ENCODE assay signal across 10 cellular contexts in genomic region chr20:36906086-36906485, GRCh38. TPM values are rescaled to one million over a fixed set of nuclear protein-coding genes. Genes with fewer than 3 reads are reported as not detected.
DNase-seq lines count a peak whose midpoint lies in the region; ATAC-seq and TF ChIP-seq lines count a peak whose summit lies in the region.
"Not testable (repeated sequence)": the region's sequence is repeated elsewhere in the genome, so short reads cannot be mapped to it uniquely, and the experiment has no call there.
"Had no signal": no experiment of that assay in that cellular context is flagged by ENCODE, and none has a peak within 500 bp of the region (broad histone marks: within the 10 kb centered on the region; RNA-seq: fewer than 3 reads in every experiment).

No MANE protein-coding gene starts in this region.

- POLR2A ChIA-PET in CD8-positive, alpha-beta T cell (lab: Charles Lee); activated CD8-positive, alpha-beta T cell treated with anti-CD3 and anti-CD28 coated beads, Interleukin-2, amount 10 ng/mL, durations not matched to agents 7 days and 5 days (lab: Charles Lee): not testable (repeated sequence)
- POLR2A ChIA-PET in naive thymus-derived CD4-positive, alpha-beta T cell (lab: Charles Lee), result interaction anchor here (0.6 to 1.1 kb wide), 3 partner anchors 13 to 64 kb away, joined by 3 to 4 read pairs (median 3); no protein-coding TSS in a partner anchor

- H3K27me3 Mint-ChIP-seq in CD8-positive, alpha-beta T cell (ENCODE audit: low read depth); activated CD8-positive, alpha-beta T cell treated with anti-CD3 and anti-CD28 coated beads, Interleukin-2, amount 10 ng/mL, durations not matched to agents 7 days and 5 days (ENCODE audit: low read depth); activated T-cell treated with anti-CD3 and anti-CD28 coated beads, Interleukin-2, amount 50 U/mL, for 24 hours; activated naive CD4-positive, alpha-beta T cell treated with anti-CD3 and anti-CD28 coated beads, Interleukin-2, amount 50 U/mL, for 24 hours; activated naive CD8-positive, alpha-beta T cell treated with anti-CD3 and anti-CD28 coated beads, Interleukin-2, amount 50 U/mL, for 24 hours; naive thymus-derived CD4-positive, alpha-beta T cell: not testable (repeated sequence)

- H3K27ac ChIP-seq in CD8-positive, alpha-beta T cell (ENCODE audit: low read depth, low read length); naive thymus-derived CD4-positive, alpha-beta T cell (ENCODE audit: low read depth, low read length): not testable (repeated sequence)

- CTCF ChIA-PET in CD8-positive, alpha-beta T cell (lab: Charles Lee), result interaction anchor here (1.3 to 1.5 kb wide), 2 partner anchors 14 to 16 kb away, joined by 5 to 6 read pairs; no protein-coding TSS in a partner anchor
- CTCF ChIA-PET in activated CD8-positive, alpha-beta T cell treated with anti-CD3 and anti-CD28 coated beads, Interleukin-2, amount 10 ng/mL, durations not matched to agents 7 days and 5 days (lab: Charles Lee), result interaction anchor here (1.5 to 3.2 kb wide), 2 partner anchors 12 to 13 kb away, joined by 3 to 15 read pairs; no protein-coding TSS in a partner anchor
- CTCF ChIA-PET in naive thymus-derived CD4-positive, alpha-beta T cell (lab: Charles Lee), result interaction anchor here (0.6 to 0.7 kb wide), 3 partner anchors 14 to 1741 kb away, joined by 3 to 4 read pairs (median 3); no protein-coding TSS in a partner anchor

- H3K4me3 ChIP-seq in CD8-positive, alpha-beta T cell (ENCODE audit: low read depth, low read length); naive thymus-derived CD4-positive, alpha-beta T cell (ENCODE audit: low read length): not testable (repeated sequence)

- ATAC-seq in CD8-positive, alpha-beta T cell; activated CD8-positive, alpha-beta T cell treated with anti-CD3 and anti-CD28 coated beads, Interleukin-2, amount 10 ng/mL, durations not matched to agents 7 days and 5 days; activated naive CD8-positive, alpha-beta T cell treated with anti-CD3 and anti-CD28 coated beads, Interleukin-2, amount 50 U/mL, for 24 hours; naive thymus-derived CD4-positive, alpha-beta T cell: not testable (repeated sequence)

- not testable (repeated sequence) for H3K4me3 Mint-ChIP-seq in CD8-positive, alpha-beta T cell; activated CD8-positive, alpha-beta T cell treated with anti-CD3 and anti-CD28 coated beads, Interleukin-2, amount 10 ng/mL, durations not matched to agents 7 days and 5 days; activated T-cell treated with anti-CD3 and anti-CD28 coated beads, Interleukin-2, amount 50 U/mL, for 24 hours; activated naive CD4-positive, alpha-beta T cell treated with anti-CD3 and anti-CD28 coated beads, Interleukin-2, amount 50 U/mL, for 24 hours; activated naive CD8-positive, alpha-beta T cell treated with anti-CD3 and anti-CD28 coated beads, Interleukin-2, amount 50 U/mL, for 24 hours; naive thymus-derived CD4-positive, alpha-beta T cell

- H3K27ac Mint-ChIP-seq in CD8-positive, alpha-beta T cell, result peak overlapping the region; percentile 55
- peak overlapping the region; percentile 30 for H3K27ac Mint-ChIP-seq in activated CD8-positive, alpha-beta T cell treated with anti-CD3 and anti-CD28 coated beads, Interleukin-2, amount 10 ng/mL, durations not matched to agents 7 days and 5 days
- H3K27ac Mint-ChIP-seq in activated T-cell treated with anti-CD3 and anti-CD28 coated beads, Interleukin-2, amount 50 U/mL, for 24 hours, result peak overlapping the region; percentile 50
- H3K27ac Mint-ChIP-seq in activated naive CD4-positive, alpha-beta T cell treated with anti-CD3 and anti-CD28 coated beads, Interleukin-2, amount 50 U/mL, for 24 hours, result peak overlapping the region; percentile 81
- H3K27ac Mint-ChIP-seq in activated naive CD8-positive, alpha-beta T cell treated with anti-CD3 and anti-CD28 coated beads, Interleukin-2, amount 50 U/mL, for 24 hours, result peak overlapping the region; percentile 30
- peak overlapping the region in 7 of 9 donors; percentile 25 to 90 (median 44) for H3K27ac Mint-ChIP-seq in naive thymus-derived CD4-positive, alpha-beta T cell

- H3K4me1 ChIP-seq in CD8-positive, alpha-beta T cell (ENCODE audit: insufficient read depth, low read length), result peaks cover 15% of the 10 kb centered on the region
- H3K4me1 ChIP-seq in naive thymus-derived CD4-positive, alpha-beta T cell (ENCODE audit: control insufficient read depth in 2 of 2, insufficient read depth in 2 of 2, low read length in 2 of 2), result peaks cover 0 to 11% of the 10 kb centered on the region in 2 donors

- not testable (repeated sequence) for H3K9me3 ChIP-seq in CD8-positive, alpha-beta T cell (ENCODE audit: low read length); naive thymus-derived CD4-positive, alpha-beta T cell (ENCODE audit: control insufficient read depth in 2 of 3, low read length in 3 of 3)

- not testable (repeated sequence) for TF ChIP-seq CTCF in CD8-positive, alpha-beta T cell (IDR thresholded peaks at IDR 0.05)

- peaks cover 20% of the 10 kb centered on the region for H3K4me1 Mint-ChIP-seq in CD8-positive, alpha-beta T cell (ENCODE audit: low read depth)
- peaks cover 29% of the 10 kb centered on the region for H3K4me1 Mint-ChIP-seq in activated CD8-positive, alpha-beta T cell treated with anti-CD3 and anti-CD28 coated beads, Interleukin-2, amount 10 ng/mL, durations not matched to agents 7 days and 5 days (ENCODE audit: low read depth)
- H3K4me1 Mint-ChIP-seq in activated T-cell treated with anti-CD3 and anti-CD28 coated beads, Interleukin-2, amount 50 U/mL, for 24 hours (ENCODE audit: low read depth), result peaks cover 11% of the 10 kb centered on the region
- H3K4me1 Mint-ChIP-seq in activated naive CD4-positive, alpha-beta T cell treated with anti-CD3 and anti-CD28 coated beads, Interleukin-2, amount 50 U/mL, for 24 hours, result peaks cover 28% of the 10 kb centered on the region
- not testable (repeated sequence) for H3K4me1 Mint-ChIP-seq in activated naive CD8-positive, alpha-beta T cell treated with anti-CD3 and anti-CD28 coated beads, Interleukin-2, amount 50 U/mL, for 24 hours
- peaks cover 12 to 35% (median 22%) of the 10 kb centered on the region in 7 donors for H3K4me1 Mint-ChIP-seq in naive thymus-derived CD4-positive, alpha-beta T cell

- peaks cover 69% of the 10 kb centered on the region for H3K36me3 Mint-ChIP-seq in CD8-positive, alpha-beta T cell
- H3K36me3 Mint-ChIP-seq in activated CD8-positive, alpha-beta T cell treated with anti-CD3 and anti-CD28 coated beads, Interleukin-2, amount 10 ng/mL, durations not matched to agents 7 days and 5 days (ENCODE audit: low read depth), result peaks cover 58% of the 10 kb centered on the region
- peaks cover 73% of the 10 kb centered on the region for H3K36me3 Mint-ChIP-seq in activated T-cell treated with anti-CD3 and anti-CD28 coated beads, Interleukin-2, amount 50 U/mL, for 24 hours (ENCODE audit: low read depth)
- H3K36me3 Mint-ChIP-seq in activated naive CD4-positive, alpha-beta T cell treated with anti-CD3 and anti-CD28 coated beads, Interleukin-2, amount 50 U/mL, for 24 hours, result peaks cover 17% of the 10 kb centered on the region
- peaks cover 22% of the 10 kb centered on the region for H3K36me3 Mint-ChIP-seq in activated naive CD8-positive, alpha-beta T cell treated with anti-CD3 and anti-CD28 coated beads, Interleukin-2, amount 50 U/mL, for 24 hours (ENCODE audit: low read depth)
- peaks cover 18 to 49% (median 34%) of the 10 kb centered on the region in 5 donors for H3K36me3 Mint-ChIP-seq in naive thymus-derived CD4-positive, alpha-beta T cell

- peaks cover 50% of the 10 kb centered on the region for H3K36me3 ChIP-seq in CD8-positive, alpha-beta T cell (ENCODE audit: insufficient read depth, low read length)
- H3K36me3 ChIP-seq in naive thymus-derived CD4-positive, alpha-beta T cell (ENCODE audit: control insufficient read depth in 2 of 3, insufficient read depth in 3 of 3, low read length in 3 of 3), result peaks cover 19 to 93% (median 45%) of the 10 kb centered on the region in 3 experiments

- DNase-seq in CD8-positive, alpha-beta T cell; activated CD8-positive, alpha-beta T cell treated with anti-CD3 and anti-CD28 coated beads, Interleukin-2, amount 10 ng/mL, durations not matched to agents 7 days and 5 days; activated T-cell treated with anti-CD3 and anti-CD28 coated beads, Interleukin-2, amount 50 U/mL, for 24 hours; activated naive CD8-positive, alpha-beta T cell treated with anti-CD3 and anti-CD28 coated beads, Interleukin-2, amount 50 U/mL, for 24 hours; naive thymus-derived CD4-positive, alpha-beta T cell: not testable (repeated sequence)
- peak; percentile 14 for DNase-seq in stimulated activated CD8-positive, alpha-beta memory T cell treated with anti-CD3 and anti-CD28 coated beads, Interleukin-4, amount 100 ng/mL, for 48 hours

- H3K27me3 ChIP-seq in CD8-positive, alpha-beta T cell (ENCODE audit: insufficient read depth, low read length); naive thymus-derived CD4-positive, alpha-beta T cell (ENCODE audit: control insufficient read depth in 2 of 2, insufficient read depth in 2 of 2, low read length in 2 of 2): not testable (repeated sequence)

- not testable (repeated sequence) for H3K9me3 Mint-ChIP-seq in CD8-positive, alpha-beta T cell; activated CD8-positive, alpha-beta T cell treated with anti-CD3 and anti-CD28 coated beads, Interleukin-2, amount 10 ng/mL, durations not matched to agents 7 days and 5 days (ENCODE audit: insufficient read depth); activated T-cell treated with anti-CD3 and anti-CD28 coated beads, Interleukin-2, amount 50 U/mL, for 24 hours; activated naive CD4-positive, alpha-beta T cell treated with anti-CD3 and anti-CD28 coated beads, Interleukin-2, amount 50 U/mL, for 24 hours; activated naive CD8-positive, alpha-beta T cell treated with anti-CD3 and anti-CD28 coated beads, Interleukin-2, amount 50 U/mL, for 24 hours; naive thymus-derived CD4-positive, alpha-beta T cell

- intact Hi-C loops in CD8-positive, alpha-beta T cell (cut with DNase I, micrococcal nuclease); naive thymus-derived CD4-positive, alpha-beta T cell (cut with micrococcal nuclease): not testable (repeated sequence)

RNA-seq across cellular contexts. Expression of gene TLDC2, which starts 30.1 kb away (rescaled TPM):
- not detected for total RNA-seq in CD8-positive, alpha-beta T cell
- total RNA-seq in activated CD8-positive, alpha-beta T cell treated with anti-CD3 and anti-CD28 coated beads, Interleukin-2, amount 10 ng/mL, durations not matched to agents 7 days and 5 days, result not detected
- under 1 TPM in 2 of 5 experiments, not detected in 3; 0.42 to 0.49 TPM for total RNA-seq in naive thymus-derived CD4-positive, alpha-beta T cell
- polyA plus RNA-seq in naive thymus-derived CD4-positive, alpha-beta T cell, result under 1 TPM; 0.37 to 0.38 TPM
- total RNA-seq: B cell; CD4-positive, CD25-positive, alpha-beta regulatory T cell; CD8-positive, alpha-beta memory T cell had no signal

RNA-seq across cellular contexts. Expression of gene SAMHD1, which starts 45.4 kb away (rescaled TPM):
- 10 to 100 TPM; 74.6 to 78.2 TPM for total RNA-seq in CD8-positive, alpha-beta T cell
- total RNA-seq in activated CD8-positive, alpha-beta T cell treated with anti-CD3 and anti-CD28 coated beads, Interleukin-2, amount 10 ng/mL, durations not matched to agents 7 days and 5 days, result 100 to 1,000 TPM; 318 to 346 TPM
- total RNA-seq in naive thymus-derived CD4-positive, alpha-beta T cell, result 100 to 1,000 TPM; 271 to 393 (median 338) TPM
- polyA plus RNA-seq in naive thymus-derived CD4-positive, alpha-beta T cell, result 100 to 1,000 TPM; 231 to 258 TPM

Comparison
In these comparisons a context has a peak if more than half of its experiments do, and no peak if none do; other contexts are left out.
1. H3K27ac Mint-ChIP-seq: peak in every context shown above with its lines; median percentile 81 in activated naive CD4-positive, alpha-beta T cell treated with anti-CD3 and anti-CD28 coated beads, Interleukin-2, amount 50 U/mL, for 24 hours; 55 in CD8-positive, alpha-beta T cell; 50 in activated T-cell treated with anti-CD3 and anti-CD28 coated beads, Interleukin-2, amount 50 U/mL, for 24 hours; 44 in naive thymus-derived CD4-positive, alpha-beta T cell; 30 in activated CD8-positive, alpha-beta T cell treated with anti-CD3 and anti-CD28 coated beads, Interleukin-2, amount 10 ng/mL, durations not matched to agents 7 days and 5 days; 30 in activated naive CD8-positive, alpha-beta T cell treated with anti-CD3 and anti-CD28 coated beads, Interleukin-2, amount 50 U/mL, for 24 hours.